In genomic region chr6:17032595-17033591, GRCh38 we compare ENCODE assay signal across 10 cellular contexts.
DNase-seq lines count a peak whose midpoint lies in the region; ATAC-seq and TF ChIP-seq lines count a peak whose summit lies in the region.
"Had no signal": no experiment of that assay in that cellular context is flagged by ENCODE, and none has a peak within 500 bp of the region (broad histone marks: within the 10 kb centered on the region; RNA-seq: fewer than 3 reads in every experiment).

No MANE protein-coding gene starts in this region.

- no peaks in the 10 kb centered on the region for H3K4me1 Mint-ChIP-seq in Caco-2 (ENCODE audit: low read depth, unreplicated experiment)
- H3K4me1 Mint-ChIP-seq in activated CD8-positive, alpha-beta T cell treated with anti-CD3 and anti-CD28 coated beads for 36 hours (ENCODE audit: low read depth), result no peaks in the 10 kb centered on the region

- TF ChIP-seq CTCF in AG09309 (IDR thresholded peaks at IDR 0.05; ENCODE audit: control insufficient read depth, insufficient read depth, low read depth, low read length, missing control alignments) (no peak), Panc1 (IDR thresholded peaks at IDR 0.05) (no peak), esophagus squamous epithelium (IDR thresholded peaks at IDR 0.05) (no peak), Caco-2 (IDR thresholded peaks at IDR 0.05; ENCODE audit: insufficient read depth in 1 of 2, low read depth in 1 of 2, low read length in 1 of 2, severe bottlenecking in 1 of 2, unreplicated experiment in 1 of 2) (no peak)
- no peak for TF ChIP-seq CTCF in activated CD8-positive, alpha-beta T cell treated with anti-CD3 and anti-CD28 coated beads for 36 hours (IDR thresholded peaks at IDR 0.05)

- H3K27ac ChIP-seq in Panc1 (ENCODE audit: low read length) (no peak overlapping the region), esophagus squamous epithelium (peak overlapping the region in 3 of 4 donors; percentile 73 to 79 (median 79))
- H3K27ac ChIP-seq: HL-60 had no signal

- no peaks in the 10 kb centered on the region for H3K36me3 Mint-ChIP-seq in Caco-2 (ENCODE audit: insufficient read depth, unreplicated experiment)
- H3K36me3 Mint-ChIP-seq in activated CD8-positive, alpha-beta T cell treated with anti-CD3 and anti-CD28 coated beads for 36 hours (ENCODE audit: low read depth), result no peaks in the 10 kb centered on the region

- CTCF ChIA-PET in Panc1 (lab: Charles Lee), result no interaction called here
- CTCF ChIA-PET in Caco-2 (lab: Charles Lee), result no interaction called here
- CTCF ChIA-PET in activated CD8-positive, alpha-beta T cell treated with anti-CD3 and anti-CD28 coated beads for 36 hours (lab: Charles Lee), result no interaction called here

- peak; percentile 71 for DNase-seq in AG09309 (ENCODE audit: low read depth)
- DNase-seq in Panc1 (ENCODE audit: low read depth, low spot score), result peak; percentile 77
- no peak for DNase-seq in esophagus squamous epithelium (lab: John Stamatoyannopoulos, UW)
- DNase-seq in nucleus accumbens (lab: John Stamatoyannopoulos, UW), result peak in 48 of 56 donors; percentile 8 to 87 (median 49)
- no peak for DNase-seq in Kasumi-1 (lab: John Stamatoyannopoulos, UW)
- no peak for DNase-seq in Caco-2
- no peak for DNase-seq in activated CD8-positive, alpha-beta T cell treated with anti-CD3 and anti-CD28 coated beads for 36 hours
- DNase-seq in islet precursor cell, result no peak

- 17 to 25% methylated on average over 15 of the region's 15 CpGs for WGBS in esophagus squamous epithelium, 2 donors

- intact Hi-C loops in Panc1 (cut with micrococcal nuclease; ENCODE audit: unreplicated experiment) (no loop called here), esophagus squamous epithelium (cut with DNase I) (no loop called here), Caco-2 (cut with micrococcal nuclease; ENCODE audit: unreplicated experiment) (no loop called here)
- intact Hi-C loops in activated CD8-positive, alpha-beta T cell treated with anti-CD3 and anti-CD28 coated beads for 36 hours (cut with micrococcal nuclease), result no loop called here

- TF ChIP-seq POLR2A in esophagus squamous epithelium (IDR thresholded peaks at IDR 0.05), result no peak

- no peaks in the 10 kb centered on the region for H3K9me3 ChIP-seq in Panc1 (ENCODE audit: control insufficient read depth, insufficient read depth, low read depth, low read length)
- no peaks in the 10 kb centered on the region for H3K9me3 ChIP-seq in esophagus squamous epithelium
- H3K9me3 ChIP-seq in Caco-2, result no peaks in the 10 kb centered on the region

- H3K4me3 Mint-ChIP-seq in Caco-2 (ENCODE audit: unreplicated experiment), result no peak overlapping the region
- no peak overlapping the region for H3K4me3 Mint-ChIP-seq in activated CD8-positive, alpha-beta T cell treated with anti-CD3 and anti-CD28 coated beads for 36 hours

- H3K27me3 ChIP-seq in Panc1 (ENCODE audit: control insufficient read depth, insufficient read depth, low read length) (peaks cover 11% of the 10 kb centered on the region; the same call in 1 of the 2 replicates), esophagus squamous epithelium (peaks cover 0 to 3% (median 0%) of the 10 kb centered on the region in 4 donors), Caco-2 (replicated peaks; ENCODE audit: control insufficient read depth, insufficient read depth, low read length) (no peaks in the 10 kb centered on the region)

- H3K9me3 Mint-ChIP-seq in Caco-2 (ENCODE audit: unreplicated experiment), result no peaks in the 10 kb centered on the region
- no peaks in the 10 kb centered on the region for H3K9me3 Mint-ChIP-seq in activated CD8-positive, alpha-beta T cell treated with anti-CD3 and anti-CD28 coated beads for 36 hours

- ATAC-seq in Panc1, result no peak; the same call in 1 of the 2 replicates
- no peak for ATAC-seq in activated CD8-positive, alpha-beta T cell treated with anti-CD3 and anti-CD28 coated beads for 36 hours

- no peak overlapping the region for H3K27ac Mint-ChIP-seq in Caco-2 (ENCODE audit: unreplicated experiment)
- H3K27ac Mint-ChIP-seq in activated CD8-positive, alpha-beta T cell treated with anti-CD3 and anti-CD28 coated beads for 36 hours, result no peak overlapping the region

- H3K36me3 ChIP-seq in Panc1 (ENCODE audit: control insufficient read depth, insufficient read depth, low read length), result no peaks in the 10 kb centered on the region
- no peaks in the 10 kb centered on the region for H3K36me3 ChIP-seq in esophagus squamous epithelium
- no peaks in the 10 kb centered on the region for H3K36me3 ChIP-seq in Caco-2 (ENCODE audit: control insufficient read depth, insufficient read depth, low read length)

- peaks cover 16% of the 10 kb centered on the region for H3K27me3 Mint-ChIP-seq in Caco-2 (ENCODE audit: insufficient read depth, unreplicated experiment)
- peaks cover 7% of the 10 kb centered on the region for H3K27me3 Mint-ChIP-seq in activated CD8-positive, alpha-beta T cell treated with anti-CD3 and anti-CD28 coated beads for 36 hours

- no peaks in the 10 kb centered on the region for H3K4me1 ChIP-seq in Panc1 (ENCODE audit: control insufficient read depth, insufficient read depth, low read length)
- H3K4me1 ChIP-seq in esophagus squamous epithelium, result peaks cover 0 to 22% (median 8%) of the 10 kb centered on the region in 3 donors
- no peaks in the 10 kb centered on the region for H3K4me1 ChIP-seq in Caco-2

- POLR2A ChIA-PET in Panc1 (lab: Charles Lee), result no interaction called here
- POLR2A ChIA-PET in Caco-2 (lab: Charles Lee), result no interaction called here
- POLR2A ChIA-PET in activated CD8-positive, alpha-beta T cell treated with anti-CD3 and anti-CD28 coated beads for 36 hours (lab: Charles Lee), result interaction anchor here (0.6 kb wide), 1 partner anchor 87 kb away, joined by 3 read pairs; no protein-coding TSS in a partner anchor

- no TSS peak for BruUV-seq in Panc1 (replicated peaks; lab: Mats Ljungman, UMichigan)
- BruUV-seq in Caco-2 (replicated peaks; lab: Mats Ljungman, UMichigan), result no TSS peak

- in situ Hi-C loops in Panc1 (cut with HindIII; ENCODE audit: low pct_unique_long_range_greater_than_20kb, low sequenced_read_pairs), result no loop called here

- H3K4me3 ChIP-seq in AG09309 (ENCODE audit: control insufficient read depth, low read depth, low read length) (peak overlapping the region; percentile 17), Panc1 (ENCODE audit: low read depth in 2 of 2, low read length in 2 of 2) (no peak overlapping the region), esophagus squamous epithelium (peak overlapping the region in 2 of 4 donors; percentile 13 to 46), Caco-2 (ENCODE audit: low read depth, low read length) (no peak overlapping the region)
- H3K4me3 ChIP-seq: skin epidermis had no signal

Comparison
In these comparisons a context has a peak if more than half of its experiments do, and no peak if none do; other contexts are left out.
1. DNase-seq: peak in AG09309 (single experiment), Panc1 (single experiment) and nucleus accumbens (48 of 56); none in esophagus squamous epithelium (single experiment), Kasumi-1 (0 of 2), Caco-2 (0 of 2), activated CD8-positive, alpha-beta T cell treated with anti-CD3 and anti-CD28 coated beads for 36 hours (single experiment) and islet precursor cell (single experiment).